8 cellular contexts compared by ENCODE assay signal in the genomic region with DNA sequence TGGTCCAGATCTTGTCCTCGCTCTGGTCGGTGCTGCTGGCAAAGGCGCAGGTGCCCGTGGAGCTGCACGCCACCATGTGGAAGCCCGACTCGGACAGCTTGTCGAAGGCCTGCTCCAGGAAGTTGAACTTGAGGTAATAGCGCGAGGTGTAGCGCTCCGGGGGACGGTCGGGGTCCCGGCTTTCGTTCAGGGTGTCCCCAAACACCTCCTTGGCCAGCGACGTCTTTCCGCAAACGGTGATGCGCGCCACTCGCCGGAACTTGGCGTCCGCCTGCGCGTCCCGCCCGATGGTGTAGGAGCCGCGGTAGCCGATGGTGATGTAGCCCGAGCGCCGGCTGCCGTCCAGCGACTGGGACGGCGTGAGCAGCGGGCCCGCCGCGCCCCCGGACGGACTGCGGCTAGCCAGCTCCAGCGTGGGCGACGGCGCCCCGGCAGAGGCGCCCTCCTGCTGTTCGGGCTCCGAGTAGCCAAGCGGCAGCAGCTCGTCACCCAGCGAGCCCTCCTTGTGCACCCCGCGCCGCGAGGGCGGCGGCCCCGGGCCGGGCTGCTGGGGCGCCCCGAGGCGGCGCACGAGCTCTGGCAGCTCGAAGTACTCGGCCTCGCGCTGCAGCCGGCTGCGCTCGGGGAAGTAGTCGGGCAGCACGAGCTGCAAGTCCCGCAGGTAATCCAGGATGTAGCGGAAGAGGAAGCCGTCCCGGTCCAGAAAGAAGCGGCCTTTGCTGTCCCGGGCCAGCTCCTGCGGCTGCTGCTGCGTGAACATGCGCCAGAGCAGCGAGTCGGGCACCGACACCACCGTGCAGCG. TPM values are rescaled to one million over a fixed set of nuclear protein-coding genes. Genes with fewer than 3 reads are reported as not detected.
DNase-seq lines count a peak whose midpoint lies in the region; ATAC-seq, FAIRE-seq and TF ChIP-seq lines count a peak whose summit lies in the region.

No MANE protein-coding gene starts in this region.

- H4K20me1 ChIP-seq in GM23338 (replicated peaks; ENCODE audit: insufficient read depth) (peaks cover 5% of the 10 kb centered on the region; the same call in 1 of the 2 replicates), GM12878 (ENCODE audit: control insufficient read depth, insufficient read depth) (no peaks in the 10 kb centered on the region)

- ATAC-seq in GM23338 (peak; percentile 52), GM12878 (peak; percentile 73)

- no TSS peak for BruUV-seq in GM12878 (replicated peaks; lab: Mats Ljungman, UMichigan)

- CTCF ChIA-PET in GM12878 (lab: Yijun Ruan, JAX) = interaction anchor here (0.7 to 1.6 kb wide), 4 partner anchors 18 to 95 kb away, joined by 3 to 5 read pairs (median 4); no protein-coding TSS in a partner anchor

- peaks cover 16% of the 10 kb centered on the region for H3K4me1 Mint-ChIP-seq in GM23338

- H3K9me2 ChIP-seq in GM23338 (ENCODE audit: insufficient read depth) = no peaks in the 10 kb centered on the region

- H3K27ac Mint-ChIP-seq in GM23338 = no peak overlapping the region

- peaks cover 32% of the 10 kb centered on the region for H3K27me3 Mint-ChIP-seq in GM23338 (ENCODE audit: insufficient read depth, low read depth, poor library complexity)

- H3K9me3 ChIP-seq in GM12878 (replicated peaks; ENCODE audit: control insufficient read depth, insufficient read depth, low read length) (no peaks in the 10 kb centered on the region; the same call in 2 of the 3 replicates), iPS-15b (ENCODE audit: control insufficient read depth, insufficient read depth, low read length) (no peaks in the 10 kb centered on the region), skeletal muscle satellite cell (replicated peaks; ENCODE audit: low read length) (no peaks in the 10 kb centered on the region)

- no peak overlapping the region for H3K27ac ChIP-seq in GM23338 (ENCODE audit: low read depth)
- no peak overlapping the region for H3K27ac ChIP-seq in GM12878 (ENCODE audit: control insufficient read depth, insufficient read depth)

- in situ Hi-C loops in GM12878 (cut with MboI) = no loop called here

- no peaks in the 10 kb centered on the region for H3K36me3 Mint-ChIP-seq in GM23338 (ENCODE audit: low read depth)

- no peak for TF ChIP-seq EP300 in GM12878 (IDR thresholded peaks at IDR 0.05; ENCODE audit: borderline replicate concordance in 1 of 2, control insufficient read depth in 1 of 2, low read depth in 2 of 2, low read length in 2 of 2)

- DNase-seq in GM23338 (ENCODE audit: low spot score) (peak; percentile 80), LNCaP clone FGC (ENCODE audit: low read depth) (peak; percentile 18), T-helper 22 cell (ENCODE audit: low read depth) (peak; percentile 13), GM12878 (ENCODE audit: low read depth, low spot score) (no peak), cortex of kidney (lab: John Stamatoyannopoulos, UW) (no peak)

- H3K4me3 ChIP-seq in GM08714 (ENCODE audit: low read length) (peak overlapping the region; percentile 81; the same call in 1 of the 2 replicates), GM23338 (peak overlapping the region; percentile 82), LNCaP clone FGC (ENCODE audit: low read depth, low read length) (peak overlapping the region; percentile 38), GM12878 (peak overlapping the region; percentile 72), iPS-15b (ENCODE audit: low read depth, low read length) (peak overlapping the region; percentile 68), skeletal muscle satellite cell (ENCODE audit: low read length) (peak overlapping the region; percentile 83)

- H3K27me3 ChIP-seq in GM23338 (ENCODE audit: insufficient read depth) (peaks cover 67% of the 10 kb centered on the region), GM12878 (replicated peaks in 1 of 2; ENCODE audit: control insufficient read depth in 2 of 2, insufficient read depth in 2 of 2, low read length in 1 of 2) (peaks cover 0 to 4% of the 10 kb centered on the region in 2 experiments; a peak in 2 of 4 replicates), iPS-15b (ENCODE audit: control insufficient read depth, insufficient read depth, low read length) (peaks cover 57% of the 10 kb centered on the region), skeletal muscle satellite cell (ENCODE audit: control insufficient read depth, insufficient read depth, low read length) (no peaks in the 10 kb centered on the region)

- SMC1A ChIA-PET in GM12878 (lab: Charles Lee; ENCODE audit: uncharacterized antibody, unreplicated experiment) = interaction anchor here (0.9 kb wide), 1 partner anchor 11 kb away, joined by 4 read pairs; no protein-coding TSS in a partner anchor

- H3K4me1 ChIP-seq in GM23338 (ENCODE audit: insufficient read depth) = peaks cover 17% of the 10 kb centered on the region
- no peaks in the 10 kb centered on the region for H3K4me1 ChIP-seq in GM12878 (ENCODE audit: control insufficient read depth, insufficient read depth, low read length)
- H3K4me1 ChIP-seq in iPS-15b (ENCODE audit: control insufficient read depth, insufficient read depth, low read length) = peaks cover 3% of the 10 kb centered on the region
- H3K4me1 ChIP-seq in skeletal muscle satellite cell (ENCODE audit: control insufficient read depth, insufficient read depth, low read length) = peaks cover 58% of the 10 kb centered on the region

- RAD21 ChIA-PET in GM12878 (lab: Charles Lee; ENCODE audit: unreplicated experiment) = interaction anchor here (1.1 to 1.6 kb wide), 4 partner anchors 10 to 1008 kb away, joined by 3 read pairs; no protein-coding TSS in a partner anchor

- FAIRE-seq in GM12878 (lab: Jason Lieb, UNC) = no peak

- no peak; the same call in 1 of the 2 replicates for TF ChIP-seq POLR2A in GM12878 (IDR thresholded peaks at IDR 0.05; ENCODE audit: low read depth, low read length)

- POLR2A ChIA-PET in GM12878 (lab: Charles Lee) = no interaction called here

- H3K4me3 Mint-ChIP-seq in GM23338 = peak overlapping the region; percentile 80

- TF ChIP-seq RAD21 in GM12878 (IDR thresholded peaks at IDR 0.05; ENCODE audit: insufficient read depth, low read depth, low read length) = peak; percentile 42

- no peaks in the 10 kb centered on the region for H3K36me3 ChIP-seq in GM23338 (ENCODE audit: insufficient read depth)
- H3K36me3 ChIP-seq in GM12878 (ENCODE audit: control insufficient read depth in 2 of 2, insufficient read depth in 2 of 2, low read length in 1 of 2) = no peaks in the 10 kb centered on the region
- no peaks in the 10 kb centered on the region for H3K36me3 ChIP-seq in iPS-15b (ENCODE audit: control insufficient read depth, insufficient read depth, low read length)
- no peaks in the 10 kb centered on the region for H3K36me3 ChIP-seq in skeletal muscle satellite cell (ENCODE audit: insufficient read depth, low read length)

- H3K4me2 ChIP-seq in GM23338 (peak overlapping the region; percentile 87), GM12878 (ENCODE audit: control insufficient read depth, insufficient read depth) (peak overlapping the region; percentile 93), skeletal muscle satellite cell (ENCODE audit: low read length) (peak overlapping the region; percentile 89)

- H3F3A ChIP-seq in GM23338 (replicated peaks; ENCODE audit: low read depth) = peaks cover 11% of the 10 kb centered on the region; the same call in 1 of the 2 replicates

- H3K79me2 ChIP-seq in GM23338 (replicated peaks; ENCODE audit: insufficient read depth) (no peaks in the 10 kb centered on the region), GM12878 (ENCODE audit: control insufficient read depth, insufficient read depth, low read length) (no peaks in the 10 kb centered on the region)

- peak in 1 of 2 experiments; percentile 43; a peak in 2 of 4 replicates for TF ChIP-seq CTCF in GM23338 (conservative IDR thresholded peaks at IDR 0.05; ENCODE audit: low read depth in 2 of 2)
- peak; percentile 65 for TF ChIP-seq CTCF in LNCaP clone FGC (IDR thresholded peaks at IDR 0.05; ENCODE audit: control insufficient read depth, extremely low read depth, insufficient read depth)
- peak; percentile 1 to 41 (median 37); a peak in 4 of 6 replicates for TF ChIP-seq CTCF in GM12878 (IDR thresholded peaks at IDR 0.05 in 2 of 3, conservative IDR thresholded peaks at IDR 0.05 in 1 of 3; ENCODE audit: control insufficient read depth in 2 of 3, extremely low read depth in 1 of 3, insufficient read depth in 1 of 3, low read depth in 3 of 3, low read length in 3 of 3)

- WGBS in GM12878 (ENCODE audit: insufficient coverage, insufficient replicate concordance, low lambda C conversion rate, missing lambda C conversion rate) = under 1% methylated on average over 90 of the region's 94 CpGs

- H2AFZ ChIP-seq in GM23338 (peak overlapping the region; percentile 90), GM12878 (ENCODE audit: control insufficient read depth, low read depth, low read length) (peak overlapping the region; percentile 86)

- H3K9ac ChIP-seq in GM12878 (ENCODE audit: control insufficient read depth, insufficient read depth, low read length) (peak overlapping the region; percentile 46; the same call in 1 of the 2 replicates), iPS-15b (ENCODE audit: low read depth, low read length) (peak overlapping the region; percentile 24), skeletal muscle satellite cell (ENCODE audit: low read depth, low read length) (peak overlapping the region; percentile 85)

- intact Hi-C loops in GM12878 (cut with micrococcal nuclease; ENCODE audit: unreplicated experiment) = no loop called here

- no peaks in the 10 kb centered on the region; the same call in 2 of the 3 replicates for H3K9me3 Mint-ChIP-seq in GM23338

TF ChIP-seq in GM12878, 131 proteins besides CTCF, POLR2A, EP300 and RAD21 (continues in another document):
- TF ChIP-seq IKZF1 (conservative IDR thresholded peaks at IDR 0.05) = peak; percentile 67

RNA-seq across cellular contexts. Expression of gene KCTD12, which starts 0.8 kb away (rescaled TPM):
- 10.1 and 12.0 TPM in 2 replicates for total RNA-seq in GM23338 (2014; rRNA removed; shearing (Covaris generic))
- polyA plus RNA-seq in GM23338 (2016; fragmentation: Nextera tagmentation; extraction: Ambion mirVana) (2.9 and 3.3 TPM in 2 replicates), GM12878 (2011; rRNA removed) (0.24 and 0.35 TPM in 2 replicates), GM12878 (2014; fragmentation: Illumina TruSeq; extraction: Trizol) (2.1 and 2.3 TPM in 2 replicates), GM12878 (2014; fragmentation: Nextera tagmentation; extraction: Ambion mirVana) (under 1 TPM; 0.39 to 0.79 TPM), GM12878 (2014; rRNA removed) (1.1 and 1.3 TPM in 2 replicates), GM12878 (2016; fragmentation: Nextera tagmentation; extraction: Ambion mirVana) (under 1 TPM; 0.32 to 0.39 TPM)
- 1.8 and 2.2 TPM in 2 replicates for total RNA-seq in GM12878 (2013; cell fraction: nucleolus; rRNA removed)
- total RNA-seq in GM12878 (2014; rRNA removed) (2.0 and 2.1 TPM in 2 replicates), GM12878 (2014; rRNA removed; fragmentation: Illumina TruSeq; extraction: Trizol) (1.5 and 1.7 TPM in 2 replicates), GM12878 (2021) (2.8 and 2.9 TPM in 2 replicates)
- polyA plus RNA-seq in GM12878 (2011; ENCODE audit: low read depth) = 0.93 TPM
- 0.09 and 0.12 TPM in 2 replicates for polyA plus RNA-seq in GM12878 (2011; cell fraction: cytosol; rRNA removed)
- 0.22 and 0.23 TPM in 2 replicates for polyA plus RNA-seq in GM12878 (2011; cell fraction: nucleus; rRNA removed)
- 1.7 TPM in 2 replicates for polyA plus RNA-seq in GM12878 (2012)
- 0.22 and 0.31 TPM in 2 replicates for polyA minus RNA-seq in GM12878 (2011; rRNA and poly(A)+ RNA removed)
- 0.27 TPM in 1 of 2 replicates, not detected in the other for polyA minus RNA-seq in GM12878 (2011; cell fraction: cytosol; rRNA and poly(A)+ RNA removed)
- 0.12 and 0.29 TPM in 2 replicates for polyA minus RNA-seq in GM12878 (2011; cell fraction: nucleus; rRNA and poly(A)+ RNA removed)
- total RNA-seq in skeletal muscle satellite cell (2012; rRNA removed) = 47.0 and 70.0 TPM in 2 replicates

Comparison
In these comparisons a context has a peak if more than half of its experiments do, and no peak if none do; other contexts are left out.
1. DNase-seq: peak in GM23338 (single experiment), LNCaP clone FGC (single experiment) and T-helper 22 cell (single experiment); none in GM12878 (single experiment) and cortex of kidney (single experiment).
2. H3K9ac ChIP-seq: peak in every context shown above with its lines; median percentile 85 in skeletal muscle satellite cell; 46 in GM12878; 24 in iPS-15b.
3. Peak in every context shown above with its lines, with median percentiles within 50 percentile points of each other: H3K4me3 ChIP-seq and H3K4me2 ChIP-seq.